Comparison of ENCODE assay signal across 8 cellular contexts in the genomic region with DNA sequence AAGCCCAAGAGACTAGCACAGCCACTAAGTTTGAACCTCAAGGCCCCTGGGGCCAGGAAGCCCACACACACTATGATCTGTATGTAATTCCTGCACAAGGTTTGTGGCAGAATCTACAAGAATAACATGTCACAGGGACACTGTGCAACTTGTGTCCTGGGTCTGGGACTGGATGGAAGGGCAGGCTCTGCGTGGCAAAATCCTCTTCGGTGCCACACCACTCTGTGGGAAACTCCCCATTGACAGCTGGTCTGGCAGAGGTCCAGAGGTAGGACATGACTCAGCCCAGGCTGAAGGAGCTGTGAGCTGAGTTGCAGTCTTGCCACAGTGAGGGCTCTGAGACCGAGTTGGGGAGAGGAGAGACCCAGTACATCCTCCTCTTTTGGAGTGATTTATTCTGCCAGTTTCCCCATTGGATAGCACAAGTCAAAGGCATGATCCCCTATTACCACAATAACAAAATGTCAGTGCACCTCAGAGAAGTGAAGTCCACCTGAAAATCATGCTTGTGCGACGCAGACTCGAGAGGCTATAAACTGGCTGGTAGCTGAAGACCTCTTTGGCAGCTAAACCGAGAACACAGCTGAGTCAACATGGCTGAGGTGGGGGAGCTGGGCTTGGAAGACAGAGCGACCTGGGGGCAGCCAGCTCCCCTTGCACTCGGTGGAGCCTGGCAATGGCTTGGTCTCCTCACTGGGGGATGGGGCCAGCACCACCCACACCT. TPM values are rescaled to one million over a fixed set of nuclear protein-coding genes. Genes with fewer than 3 reads are reported as not detected.
A peak's percentile ranks its signal among the peaks of the same experiment; 100 is the strongest.
DNase-seq lines count a peak whose midpoint lies in the region; ATAC-seq, FAIRE-seq and TF ChIP-seq lines count a peak whose summit lies in the region.

No MANE protein-coding gene starts in this region.

- DNase-seq in ACHN (peak; percentile 74), NCI-H2196 treated with DMSO at 0.1 percent for 48 hours (lab: John Stamatoyannopoulos, UW; ENCODE audit: unreplicated experiment) (peak; percentile 37), astrocyte (ENCODE audit: low read depth) (peak; percentile 82), hypothalamus (lab: John Stamatoyannopoulos, UW) (peak in 31 of 51 donors; percentile 6 to 76 (median 29)), D721Med (ENCODE audit: insufficient read length, low spot score) (no peak)
- peak; percentile 27 for DNase-seq in stimulated activated CD4-positive, alpha-beta T cell treated with anti-CD3 and anti-CD28 coated beads, Interleukin-4, amount 100 ng/mL, for 24 hours

- H3K4me3 ChIP-seq in astrocyte (ENCODE audit: insufficient read depth, low read depth, low read length): peak overlapping the region; percentile 23

- peak overlapping the region; percentile 62 for H3K27ac ChIP-seq in astrocyte (ENCODE audit: low read depth, low read length)

- H3K27ac Mint-ChIP-seq in astrocyte (ENCODE audit: unreplicated experiment): peak overlapping the region; percentile 58

- H3K36me3 Mint-ChIP-seq in astrocyte (ENCODE audit: low read depth, unreplicated experiment): peaks cover 9% of the 10 kb centered on the region

- peak overlapping the region; percentile 36 for H3K9ac ChIP-seq in astrocyte (ENCODE audit: low read length)

- FAIRE-seq in astrocyte (lab: Jason Lieb, UNC): peak; percentile 5
- no peak for FAIRE-seq in D721Med (lab: Jason Lieb, UNC)

- H3K36me3 ChIP-seq in astrocyte (ENCODE audit: insufficient read depth, low read length): peaks cover 7% of the 10 kb centered on the region

- no peaks in the 10 kb centered on the region for H3K9me3 ChIP-seq in astrocyte (ENCODE audit: insufficient read depth, low read depth, low read length)

- H4K20me1 ChIP-seq in astrocyte (ENCODE audit: insufficient read depth, low read length): peaks cover 6% of the 10 kb centered on the region

- ATAC-seq in GM18909 (IDR thresholded peaks at IDR 0.05; ENCODE audit: poor library complexity, unreplicated experiment): peak; percentile 45
- ATAC-seq in HG03097 (IDR thresholded peaks at IDR 0.05; ENCODE audit: low FRiP score, unreplicated experiment): no peak

- TF ChIP-seq CTCF in astrocyte (IDR thresholded peaks at IDR 0.05; ENCODE audit: insufficient read depth, low read depth, low read length) (no peak), D721Med (IDR thresholded peaks at IDR 0.05; ENCODE audit: insufficient read depth, missing control alignments) (no peak)

- H3K4me1 ChIP-seq in astrocyte (ENCODE audit: insufficient read depth, low read length): peaks cover 33% of the 10 kb centered on the region

- H3K4me2 ChIP-seq in astrocyte (ENCODE audit: low read length): peak overlapping the region; percentile 76

- H3K4me3 Mint-ChIP-seq in astrocyte (ENCODE audit: unreplicated experiment): no peak overlapping the region

- H3K27me3 Mint-ChIP-seq in astrocyte (ENCODE audit: low read depth, unreplicated experiment): no peaks in the 10 kb centered on the region

- H3K9me3 Mint-ChIP-seq in astrocyte (ENCODE audit: unreplicated experiment): no peaks in the 10 kb centered on the region

- H3K4me1 Mint-ChIP-seq in astrocyte (ENCODE audit: low read depth, unreplicated experiment): peaks cover 29% of the 10 kb centered on the region

- H2AFZ ChIP-seq in astrocyte (ENCODE audit: low read depth, low read length): no peak overlapping the region

- no peaks in the 10 kb centered on the region for H3K27me3 ChIP-seq in astrocyte (ENCODE audit: insufficient read depth, low read length)

- in situ Hi-C loops in ACHN (cut with HindIII; ENCODE audit: low pct_ligation_motif_present, low pct_unique_long_range_greater_than_20kb, low sequenced_read_pairs): no loop called here

- H3K79me2 ChIP-seq in astrocyte (ENCODE audit: insufficient read depth, low read length): no peaks in the 10 kb centered on the region

RNA-seq across cellular contexts. Expression of a gene that starts 23.3 kb away (rescaled TPM):
- not detected in 2 replicates for total RNA-seq in astrocyte
